Comparison of ENCODE assay signal across 29 cellular contexts in the genomic region with DNA sequence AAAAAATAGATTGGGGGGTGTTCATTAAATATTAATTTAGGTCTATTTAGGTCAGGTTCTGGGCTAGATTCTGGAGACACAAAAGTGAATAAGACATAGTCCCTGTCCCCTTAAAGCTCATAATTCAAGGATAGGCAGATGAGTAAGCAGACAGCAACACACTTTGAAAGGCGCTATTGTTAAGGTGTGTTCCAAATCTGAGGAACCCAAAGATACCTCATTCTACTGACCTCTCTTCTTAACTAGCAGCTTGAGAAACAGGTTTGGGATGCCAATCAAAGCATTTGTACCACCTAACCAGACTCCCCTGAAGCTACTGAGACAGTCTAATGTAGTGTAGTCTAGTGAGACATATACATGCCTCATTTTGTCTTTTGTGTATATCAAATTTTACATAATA. TPM values are rescaled to one million over a fixed set of nuclear protein-coding genes. Genes with fewer than 3 reads are reported as not detected.
DNase-seq lines count a peak whose midpoint lies in the region; ATAC-seq, FAIRE-seq and TF ChIP-seq lines count a peak whose summit lies in the region.
"Had no signal": no experiment of that assay in that cellular context is flagged by ENCODE, and none has a peak within 500 bp of the region (broad histone marks: within the 10 kb centered on the region; RNA-seq: fewer than 3 reads in every experiment).

No MANE protein-coding gene starts in this region.

- H3K4me1 ChIP-seq in mammary epithelial cell (ENCODE audit: insufficient read depth, low read length) (peaks cover 17% of the 10 kb centered on the region), foreskin keratinocyte (peaks cover 8% of the 10 kb centered on the region), pancreas (no peaks in the 10 kb centered on the region)
- H3K4me1 ChIP-seq: A549, BE2C had no signal

- 11% methylated on average over 1 of the region's 1 CpG for WGBS in mammary epithelial cell (ENCODE audit: low coverage, missing lambda C conversion rate)
- WGBS in pancreas, 2 donors: 83 to 85% methylated on average over 1 of the region's 1 CpG

- in situ Hi-C loops in mammary epithelial cell (cut with MboI; ENCODE audit: low sequenced_read_pairs in 2 of 2): loop anchor here in 1 of 2 donors (25.0 kb wide), 1 partner anchor 698 kb away; no protein-coding TSS in a partner anchor

- H3K27me3 ChIP-seq in mammary epithelial cell (ENCODE audit: insufficient read depth, low read length) (no peaks in the 10 kb centered on the region), foreskin keratinocyte (no peaks in the 10 kb centered on the region), pancreas (no peaks in the 10 kb centered on the region)
- H3K27me3 ChIP-seq: BE2C; BLaER1 treated with 17β-estradiol and CSF1 and Interleukin-3, amounts not matched to agents 10 nM and 100 nM had no signal

- CTCF ChIA-PET in mammary epithelial cell (lab: Charles Lee; ENCODE audit: low non-redundant PET) (interaction anchor here (0.6 kb wide), 1 partner anchor 195 kb away, joined by 3 read pairs; no protein-coding TSS in a partner anchor), MCF 10A (lab: Yijun Ruan, JAX) (interaction anchor here (0.6 to 4.1 kb wide), 10 partner anchors 25 to 939 kb away, joined by 3 to 71 read pairs (median 4); no protein-coding TSS in a partner anchor)

- H3K9ac ChIP-seq in mammary epithelial cell (ENCODE audit: insufficient read depth, low read length): no peak overlapping the region
- H3K9ac ChIP-seq: BLaER1 treated with 17β-estradiol and CSF1 and Interleukin-3, amounts not matched to agents 10 nM and 100 nM had no signal

- peaks cover 6% of the 10 kb centered on the region for H3K4me1 Mint-ChIP-seq in MCF 10A (ENCODE audit: insufficient read depth, unreplicated experiment)
- H3K4me1 Mint-ChIP-seq: CD8-positive, alpha-beta memory T cell; GM23338; H9 had no signal

- peaks cover 6% of the 10 kb centered on the region for H3K36me3 Mint-ChIP-seq in MCF 10A (ENCODE audit: insufficient read depth, unreplicated experiment)
- H3K36me3 Mint-ChIP-seq: CD14-positive monocyte had no signal

- H4K20me1 ChIP-seq in mammary epithelial cell (ENCODE audit: insufficient read depth, low read length): no peaks in the 10 kb centered on the region
- H4K20me1 ChIP-seq: BLaER1 treated with 17β-estradiol and CSF1 and Interleukin-3, amounts not matched to agents 10 nM and 100 nM had no signal

- H3K27ac ChIP-seq in mammary epithelial cell (ENCODE audit: insufficient read depth, low read depth, low read length): no peak overlapping the region
- no peak overlapping the region for H3K27ac ChIP-seq in foreskin keratinocyte
- H3K27ac ChIP-seq in pancreas: no peak overlapping the region
- H3K27ac ChIP-seq: 22Rv1; A549; BLaER1 treated with 17β-estradiol and CSF1 and Interleukin-3, amounts not matched to agents 10 nM and 100 nM had no signal

- no TSS peak for BruUV-seq in mammary epithelial cell (replicated peaks; lab: Mats Ljungman, UMichigan)
- no TSS peak for BruUV-seq in MCF 10A (replicated peaks; lab: Mats Ljungman, UMichigan)

- H3K9me3 ChIP-seq in mammary epithelial cell (replicated peaks; ENCODE audit: insufficient read depth, low read length) (no peaks in the 10 kb centered on the region), pancreas (no peaks in the 10 kb centered on the region)
- H3K9me3 ChIP-seq: A549, BE2C had no signal

- no peak for FAIRE-seq in pancreas (lab: Jason Lieb, UNC)
- FAIRE-seq: A549, GM12891, GM18507 had no signal

- DNase-seq in mammary epithelial cell (peak; percentile 77), MCF 10A (ENCODE audit: unreplicated experiment) (no peak), epithelial cell of esophagus (ENCODE audit: low read depth) (peak; percentile 55), foreskin keratinocyte (peak; percentile 32 to 66), NCI-H1048 (lab: John Stamatoyannopoulos, UW) (no peak), pancreas (no peak), NCI-H2081 (lab: John Stamatoyannopoulos, UW) (no peak)
- DNase-seq: ACHN; AML-193; BE2C; Calu3; CD4-positive, alpha-beta T cell; CD8-positive, alpha-beta memory T cell; COR-L47; DMS53; DMS79 treated with DMSO at 0.1 percent for 48 hours; GF-D8; H9 had no signal

- H3K9me3 Mint-ChIP-seq in MCF 10A (ENCODE audit: unreplicated experiment): no peaks in the 10 kb centered on the region
- H3K9me3 Mint-ChIP-seq: CD14-positive monocyte; CD4-positive, alpha-beta T cell; CD8-positive, alpha-beta memory T cell; GM23338 had no signal

- H3K36me3 ChIP-seq in mammary epithelial cell (ENCODE audit: insufficient read depth, low read length) (no peaks in the 10 kb centered on the region), pancreas (no peaks in the 10 kb centered on the region)
- H3K36me3 ChIP-seq: BE2C; BLaER1 treated with 17β-estradiol and CSF1 and Interleukin-3, amounts not matched to agents 10 nM and 100 nM had no signal

- no peak overlapping the region for H3K4me3 Mint-ChIP-seq in MCF 10A (ENCODE audit: unreplicated experiment)
- H3K4me3 Mint-ChIP-seq: CD14-positive monocyte; CD4-positive, alpha-beta T cell; CD8-positive, alpha-beta memory T cell; GM23338; H9 had no signal

- no peak overlapping the region for H3K4me3 ChIP-seq in mammary epithelial cell (replicated peaks in 1 of 3; ENCODE audit: insufficient read depth in 1 of 3, low read depth in 2 of 3, low read length in 3 of 3)
- H3K4me3 ChIP-seq in epithelial cell of esophagus (ENCODE audit: low read length): no peak overlapping the region
- no peak overlapping the region for H3K4me3 ChIP-seq in pancreas
- H3K4me3 ChIP-seq: A549; BLaER1 treated with 17β-estradiol and CSF1 and Interleukin-3, amounts not matched to agents 10 nM and 100 nM; GM23338 had no signal

- ATAC-seq in foreskin keratinocyte (peak; percentile 82), pancreas (no peak)
- ATAC-seq: A549, GM23338, HCT116 had no signal

- POLR2A ChIA-PET in MCF 10A (lab: Yijun Ruan, JAX): interaction anchor here (0.7 kb wide), 1 partner anchor 187 kb away, joined by 3 read pairs; no protein-coding TSS in a partner anchor

- intact Hi-C loops in mammary epithelial cell (cut with micrococcal nuclease): no loop called here
- intact Hi-C loops in MCF 10A (cut with micrococcal nuclease): no loop called here
- intact Hi-C loops in pancreas (cut with DNase I): no loop called here

- no peaks in the 10 kb centered on the region for H3K27me3 Mint-ChIP-seq in MCF 10A (ENCODE audit: insufficient read depth, unreplicated experiment)
- H3K27me3 Mint-ChIP-seq: CD4-positive, alpha-beta T cell had no signal

- H2AFZ ChIP-seq in mammary epithelial cell (ENCODE audit: low read depth, low read length): no peak overlapping the region
- H2AFZ ChIP-seq: GM23338 had no signal

- H3K79me2 ChIP-seq in mammary epithelial cell (ENCODE audit: insufficient read depth, low read length): no peaks in the 10 kb centered on the region

- H3K27ac Mint-ChIP-seq in MCF 10A (ENCODE audit: low read depth, unreplicated experiment): no peak overlapping the region
- H3K27ac Mint-ChIP-seq: CD14-positive monocyte; CD4-positive, alpha-beta T cell; CD8-positive, alpha-beta memory T cell; GM23338; H9 had no signal

- no peak overlapping the region for H3K4me2 ChIP-seq in mammary epithelial cell (ENCODE audit: insufficient read depth, low read depth, low read length)
- H3K4me2 ChIP-seq: A549; BLaER1 treated with 17β-estradiol and CSF1 and Interleukin-3, amounts not matched to agents 10 nM and 100 nM; GM23338 had no signal

- dilution Hi-C loops in mammary epithelial cell (cut with HindIII; ENCODE audit: low sequenced_read_pairs): no loop called here

- TF ChIP-seq CTCF in mammary epithelial cell (conservative IDR thresholded peaks at IDR 0.05 in 1 of 2, IDR thresholded peaks at IDR 0.05 in 1 of 2; ENCODE audit: extremely low read depth in 1 of 2, insufficient read depth in 1 of 2, low read depth in 1 of 2, low read length in 2 of 2) (no peak), MCF 10A (IDR thresholded peaks at IDR 0.05; ENCODE audit: unreplicated experiment) (no peak), epithelial cell of esophagus (IDR thresholded peaks at IDR 0.05; ENCODE audit: insufficient read depth, low read depth, low read length, missing control alignments) (no peak), foreskin keratinocyte (conservative IDR thresholded peaks at IDR 0.05) (no peak), pancreas (IDR thresholded peaks at IDR 0.05) (no peak)

RNA-seq across cellular contexts. Expression of gene SEMA4F, which starts 34.8 kb away (rescaled TPM):
- 10 to 100 TPM; 15.3 to 17.6 TPM for total RNA-seq in mammary epithelial cell
- polyA plus RNA-seq in mammary epithelial cell: 11.6 TPM
- polyA minus RNA-seq in mammary epithelial cell: 36.8 TPM
- total RNA-seq in MCF 10A (2022): 5.2 and 7.0 TPM in 2 replicates
- 11.9 and 12.1 TPM in 2 replicates for total RNA-seq in foreskin keratinocyte
- 8.0 and 8.4 TPM in 2 replicates for polyA plus RNA-seq in foreskin keratinocyte
- total RNA-seq in pancreas: 1 to 10 TPM; 1.9 to 5.9 (median 3.1) TPM
- 1 to 10 TPM; 1.9 to 2.9 TPM for polyA plus RNA-seq in pancreas

RNA-seq across cellular contexts. Expression of gene M1AP, which starts 40.8 kb away (rescaled TPM):
- total RNA-seq in mammary epithelial cell: under 1 TPM; 0.67 to 0.94 TPM
- polyA plus RNA-seq in mammary epithelial cell: 0.58 TPM
- polyA minus RNA-seq in mammary epithelial cell: not detected
- total RNA-seq in MCF 10A (2022): not detected in 2 replicates
- total RNA-seq in foreskin keratinocyte: 2.7 and 3.2 TPM in 2 replicates
- polyA plus RNA-seq in foreskin keratinocyte: 1.2 and 2.1 TPM in 2 replicates
- under 1 TPM; 0.13 to 0.66 (median 0.27) TPM for total RNA-seq in pancreas
- polyA plus RNA-seq in pancreas: under 1 TPM; 0.11 to 0.45 TPM
- total RNA-seq: Calu3; CD4-positive, alpha-beta T cell; CD8-positive, alpha-beta memory T cell; Daoy; G401; H4 had no signal
- polyA plus RNA-seq: A549 had no signal

Comparison
In these comparisons a context has a peak if more than half of its experiments do, and no peak if none do; other contexts are left out.
1. DNase-seq: peak in mammary epithelial cell (single experiment), epithelial cell of esophagus (single experiment) and foreskin keratinocyte (2 of 2); none in MCF 10A (single experiment), NCI-H1048 (single experiment), pancreas (0 of 6) and NCI-H2081 (0 of 2).